ENCODE assay signal across 8 cellular contexts in genomic region chr2:214809751-214810564, GRCh38. TPM values are rescaled to one million over a fixed set of nuclear protein-coding genes. Genes with fewer than 3 reads are reported as not detected.
DNase-seq lines count a peak whose midpoint lies in the region; ATAC-seq lines count a peak whose summit lies in the region.

No MANE protein-coding gene starts in this region.

- peaks cover 0 to 4% of the 10 kb centered on the region in 2 donors for H3K4me1 ChIP-seq in esophagus (ENCODE audit: control insufficient read depth in 2 of 2, insufficient read depth in 2 of 2, low read length in 1 of 2)
- peaks cover 6% of the 10 kb centered on the region for H3K4me1 ChIP-seq in mucosa of stomach (ENCODE audit: control insufficient read depth, insufficient read depth, low read length)

- H3K4me3 ChIP-seq in esophagus (ENCODE audit: low read depth in 1 of 2, low read length in 2 of 2) = peak overlapping the region; percentile 68 to 77
- H3K4me3 ChIP-seq in mucosa of stomach (ENCODE audit: low read length) = peak overlapping the region; percentile 63

- DNase-seq in DMS114 treated with DMSO at 0.1 percent for 48 hours (lab: John Stamatoyannopoulos, UW; ENCODE audit: unreplicated experiment) = peak; percentile 90
- DNase-seq in HuH-7.5 (ENCODE audit: low spot score) = peak; percentile 72
- DNase-seq in OCI-M1 (lab: John Stamatoyannopoulos, UW) = peak; percentile 98
- peak; percentile 100 for DNase-seq in activated T-cell treated with anti-CD3 and anti-CD28 coated beads for 48 hours (ENCODE audit: low read depth)
- peak; percentile 100 for DNase-seq in stimulated activated CD8-positive, alpha-beta memory T cell treated with anti-CD3 and anti-CD28 coated beads, Interleukin-4, amount 100 ng/mL, for 48 hours

- peak overlapping the region; percentile 78 for H3K9ac ChIP-seq in mucosa of stomach (ENCODE audit: low read length)

- peak overlapping the region; percentile 93 to 99 for H3K27ac ChIP-seq in esophagus (ENCODE audit: low read depth in 2 of 2, low read length in 1 of 2)

- H3K36me3 ChIP-seq in esophagus (ENCODE audit: control insufficient read depth in 2 of 2, insufficient read depth in 2 of 2, low read length in 1 of 2) (no peaks in the 10 kb centered on the region), mucosa of stomach (ENCODE audit: control insufficient read depth, insufficient read depth, low read length) (no peaks in the 10 kb centered on the region)

- H3K27me3 ChIP-seq in esophagus (ENCODE audit: control insufficient read depth in 1 of 2, insufficient read depth in 2 of 2, low read length in 2 of 2) = no peaks in the 10 kb centered on the region
- H3K27me3 ChIP-seq in mucosa of stomach (ENCODE audit: control insufficient read depth, insufficient read depth, low read length) = no peaks in the 10 kb centered on the region

- WGBS in esophagus, 2 donors = 1 to 2% methylated on average over 56 to 63 of the region's 63 CpGs

- ATAC-seq in GM21528 (IDR thresholded peaks at IDR 0.05; ENCODE audit: low FRiP score, unreplicated experiment) = peak; percentile 91

- H3K9me3 ChIP-seq in esophagus (ENCODE audit: control insufficient read depth in 2 of 2, insufficient read depth in 1 of 2, low read depth in 1 of 2, low read length in 1 of 2) (no peaks in the 10 kb centered on the region), mucosa of stomach (ENCODE audit: control insufficient read depth, low read length) (no peaks in the 10 kb centered on the region)

RNA-seq across cellular contexts. Expression of gene BARD1, which starts 0.5 kb away (rescaled TPM):
- polyA plus RNA-seq in esophagus = 1 to 10 TPM; 3.7 to 5.1 TPM

Comparison
In these comparisons a context has a peak if more than half of its experiments do, and no peak if none do; other contexts are left out.
1. Peak in every context shown above with its lines: DNase-seq, ATAC-seq, H3K4me3 ChIP-seq and H3K27ac ChIP-seq.